26 cellular contexts compared by ENCODE assay signal in genomic region chr4:66785479-66785878, GRCh38.
A peak's percentile ranks its signal among the peaks of the same experiment; 100 is the strongest.
DNase-seq lines count a peak whose midpoint lies in the region; ATAC-seq, FAIRE-seq and TF ChIP-seq lines count a peak whose summit lies in the region.
"Had no signal": no experiment of that assay in that cellular context is flagged by ENCODE, and none has a peak within 500 bp of the region (broad histone marks: within the 10 kb centered on the region; RNA-seq: fewer than 3 reads in every experiment).

No MANE protein-coding gene starts in this region.

- H3K9me3 ChIP-seq in A549, result no peaks in the 10 kb centered on the region
- no peaks in the 10 kb centered on the region for H3K9me3 ChIP-seq in IMR-90 (ENCODE audit: control insufficient read depth, insufficient read depth, low read length)
- peaks cover 0 to 6% of the 10 kb centered on the region in 2 experiments; a peak in 2 of 4 replicates for H3K9me3 ChIP-seq in H1 (ENCODE audit: insufficient read depth in 2 of 2, low read depth in 1 of 2, low read length in 1 of 2)
- H3K9me3 ChIP-seq in neuronal stem cell (replicated peaks in 1 of 2; ENCODE audit: control insufficient read depth in 2 of 2, insufficient read depth in 1 of 2, low read depth in 1 of 2, low read length in 2 of 2), result no peaks in the 10 kb centered on the region
- no peaks in the 10 kb centered on the region for H3K9me3 ChIP-seq in uterus
- H3K9me3 ChIP-seq: BE2C, BLaER1 had no signal

- no peak overlapping the region for H2BK5ac ChIP-seq in IMR-90 (ENCODE audit: low read depth, low read length, poor library complexity, severe bottlenecking)
- H2BK5ac ChIP-seq in H1 (ENCODE audit: low read depth, low read length), result no peak overlapping the region
- H2BK5ac ChIP-seq in neuronal stem cell (ENCODE audit: low read length), result no peak overlapping the region

- H4K91ac ChIP-seq in IMR-90 (ENCODE audit: insufficient read depth, low read depth, low read length) (no peak overlapping the region), H1 (replicated peaks; ENCODE audit: insufficient read length, low read length) (no peak overlapping the region), neuronal stem cell (ENCODE audit: low read depth, low read length, poor library complexity) (no peak overlapping the region)

- TF ChIP-seq CTCF in A549 (IDR thresholded peaks at IDR 0.05) (no peak), IMR-90 (conservative IDR thresholded peaks at IDR 0.05; ENCODE audit: low read depth, low read length) (no peak), H1 (IDR thresholded peaks at IDR 0.05; ENCODE audit: control extremely low read depth in 1 of 3, insufficient read depth in 1 of 3, low read depth in 1 of 3, low read length in 3 of 3) (no peak), uterus (IDR thresholded peaks at IDR 0.05) (no peak)

- H2AK5ac ChIP-seq in IMR-90 (ENCODE audit: low read depth, low read length) (no peak overlapping the region), H1 (ENCODE audit: low read depth, low read length) (no peak overlapping the region), neuronal stem cell (ENCODE audit: low read depth, low read length) (no peak overlapping the region)

- ATAC-seq in A549 (no peak), IMR-90 (ENCODE audit: low read depth) (no peak)

- CTCF ChIA-PET in A549 (lab: Yijun Ruan, JAX) (no interaction called here), IMR-90 (lab: Yijun Ruan, JAX) (no interaction called here), H1 (lab: Charles Lee; ENCODE audit: partially characterized antibody) (no interaction called here)

- H3K23me2 ChIP-seq in H1 (ENCODE audit: low read depth, low read length), result no peaks in the 10 kb centered on the region

- H3K14ac ChIP-seq in IMR-90 (replicated peaks; ENCODE audit: low read depth, low read length) (no peak overlapping the region), H1 (ENCODE audit: insufficient read length) (no peak overlapping the region), neuronal stem cell (ENCODE audit: low read length) (no peak overlapping the region)

- no peak overlapping the region for H3K23ac ChIP-seq in IMR-90 (ENCODE audit: low read depth, low read length)
- H3K23ac ChIP-seq in H1 (ENCODE audit: insufficient read length), result no peak overlapping the region
- no peak overlapping the region for H3K23ac ChIP-seq in neuronal stem cell (ENCODE audit: low read depth, low read length, poor library complexity)

- H3K9ac ChIP-seq in IMR-90 (ENCODE audit: low read depth, low read length) (no peak overlapping the region), H1 (replicated peaks in 1 of 4; ENCODE audit: extremely low read depth in 1 of 4, low read depth in 3 of 4, low read length in 3 of 4) (no peak overlapping the region), neuronal stem cell (ENCODE audit: low read depth, low read length, poor library complexity) (no peak overlapping the region)
- H3K9ac ChIP-seq: BLaER1 had no signal

- H2BK120ac ChIP-seq in IMR-90 (ENCODE audit: low read depth, low read length), result no peak overlapping the region
- H2BK120ac ChIP-seq in H1 (replicated peaks; ENCODE audit: low read depth, low read length), result no peak overlapping the region
- no peak overlapping the region for H2BK120ac ChIP-seq in neuronal stem cell (ENCODE audit: low read depth, low read length)

- intact Hi-C loops in IMR-90 (cut with micrococcal nuclease) (no loop called here), uterus (cut with DNase I; ENCODE audit: low total_unique reads) (no loop called here)

- H4K5ac ChIP-seq in IMR-90 (ENCODE audit: low read depth, low read length) (no peak overlapping the region), H1 (ENCODE audit: insufficient read length, low read depth, low read length) (no peak overlapping the region)

- no TSS peak for BruUV-seq in IMR-90 (replicated peaks; lab: Mats Ljungman, UMichigan)

- no peak overlapping the region for H3K4ac ChIP-seq in IMR-90 (ENCODE audit: low read depth, low read length)
- H3K4ac ChIP-seq in H1 (replicated peaks; ENCODE audit: insufficient read length, low read depth, low read length), result no peak overlapping the region
- H3K4ac ChIP-seq in neuronal stem cell (ENCODE audit: low read length), result no peak overlapping the region

- dilution Hi-C loops in IMR-90 (cut with HindIII; ENCODE audit: low sequenced_read_pairs, unreplicated experiment), result no loop called here

- H3K27me3 ChIP-seq in IMR-90 (ENCODE audit: control insufficient read depth, insufficient read depth, low read length), result no peaks in the 10 kb centered on the region
- no peaks in the 10 kb centered on the region for H3K27me3 ChIP-seq in H1 (replicated peaks in 1 of 4; ENCODE audit: control insufficient read depth in 3 of 4, extremely low read depth in 1 of 4, insufficient read depth in 3 of 4, low read length in 3 of 4)
- no peaks in the 10 kb centered on the region for H3K27me3 ChIP-seq in neuronal stem cell (ENCODE audit: control insufficient read depth in 3 of 3, insufficient read depth in 3 of 3, low read depth in 1 of 3, low read length in 3 of 3)
- H3K27me3 ChIP-seq in uterus, result no peaks in the 10 kb centered on the region
- H3K27me3 ChIP-seq: BE2C, BLaER1 had no signal

- FAIRE-seq in A549 (lab: Jason Lieb, UNC), result no peak
- no peak for FAIRE-seq in H1 (lab: Jason Lieb, UNC)
- FAIRE-seq: A204.1, GM12891, GM19239 had no signal

- H2BK20ac ChIP-seq in IMR-90 (ENCODE audit: low read depth, low read length), result no peak overlapping the region
- no peak overlapping the region for H2BK20ac ChIP-seq in H1 (ENCODE audit: low read length)

- no peak for TF ChIP-seq EP300 in A549 (IDR thresholded peaks at IDR 0.05)
- no peak for TF ChIP-seq EP300 in H1 (IDR thresholded peaks at IDR 0.05; ENCODE audit: borderline replicate concordance in 1 of 2, low read depth in 2 of 2, low read length in 2 of 2)

- POLR2A ChIA-PET in A549 (lab: Yijun Ruan, JAX) (no interaction called here), IMR-90 (lab: Charles Lee; ENCODE audit: unreplicated experiment) (no interaction called here), H1 (lab: Charles Lee; ENCODE audit: partially characterized antibody) (no interaction called here)

- no peak for TF ChIP-seq RAD21 in A549 (conservative IDR thresholded peaks at IDR 0.05 in 1 of 2, IDR thresholded peaks at IDR 0.05 in 1 of 2)
- TF ChIP-seq RAD21 in IMR-90 (IDR thresholded peaks at IDR 0.05; ENCODE audit: low read length), result no peak
- no peak for TF ChIP-seq RAD21 in H1 (IDR thresholded peaks at IDR 0.05 in 1 of 2, conservative IDR thresholded peaks at IDR 0.05 in 1 of 2; ENCODE audit: low read depth in 2 of 2, low read length in 2 of 2)

- H4K8ac ChIP-seq in IMR-90 (ENCODE audit: low read depth in 2 of 2, low read length in 2 of 2), result no peak overlapping the region
- H4K8ac ChIP-seq in H1 (ENCODE audit: extremely low read depth, insufficient read depth, low read length), result no peak overlapping the region
- no peak overlapping the region for H4K8ac ChIP-seq in neuronal stem cell (ENCODE audit: low read depth, low read length)

- H2AFZ ChIP-seq in IMR-90 (replicated peaks; ENCODE audit: low read length, poor library complexity) (no peak overlapping the region), H1 (ENCODE audit: low read length) (no peak overlapping the region), neuronal stem cell (ENCODE audit: low read length) (no peak overlapping the region)

- H2AK9ac ChIP-seq in IMR-90 (replicated peaks; ENCODE audit: low read depth, low read length, poor library complexity), result no peak overlapping the region

- H3K4me3 ChIP-seq in A549 (no peak overlapping the region), IMR-90 (ENCODE audit: insufficient read depth, low read depth, low read length) (no peak overlapping the region), H1 (ENCODE audit: extremely low read depth in 1 of 4, insufficient read depth in 2 of 4, low read depth in 3 of 4, low read length in 4 of 4) (no peak overlapping the region), neuronal stem cell (ENCODE audit: low read length in 2 of 2) (no peak overlapping the region), uterus (no peak overlapping the region)
- H3K4me3 ChIP-seq: BLaER1 had no signal

- H3K27ac ChIP-seq in A549 (no peak overlapping the region), IMR-90 (ENCODE audit: insufficient read depth, low read length) (no peak overlapping the region), H1 (ENCODE audit: low read depth, low read length) (no peak overlapping the region), neuronal stem cell (replicated peaks; ENCODE audit: low read length) (no peak overlapping the region), uterus (no peak overlapping the region)
- H3K27ac ChIP-seq: BLaER1 had no signal

- H3K56ac ChIP-seq in IMR-90 (ENCODE audit: extremely low read depth, insufficient read depth, low read length) (no peak overlapping the region), H1 (replicated peaks; ENCODE audit: insufficient read length, low read depth, low read length) (no peak overlapping the region)

- no peaks in the 10 kb centered on the region for H3K79me1 ChIP-seq in IMR-90 (ENCODE audit: low read depth in 1 of 2, low read length in 2 of 2)
- no peaks in the 10 kb centered on the region for H3K79me1 ChIP-seq in H1 (ENCODE audit: low read depth, low read length)
- no peaks in the 10 kb centered on the region for H3K79me1 ChIP-seq in neuronal stem cell (ENCODE audit: low read depth, low read length)

- no peak for TF ChIP-seq POLR2A in A549 (IDR thresholded peaks at IDR 0.05; ENCODE audit: low read length)
- no peak for TF ChIP-seq POLR2A in IMR-90 (IDR thresholded peaks at IDR 0.05; ENCODE audit: low read depth, low read length)
- no peak for TF ChIP-seq POLR2A in H1 (IDR thresholded peaks at IDR 0.05; ENCODE audit: control extremely low read depth in 1 of 2, low read depth in 2 of 2, low read length in 2 of 2)
- TF ChIP-seq POLR2A in uterus (IDR thresholded peaks at IDR 0.05), result no peak

- H3K36me3 ChIP-seq in IMR-90 (ENCODE audit: control insufficient read depth, insufficient read depth, low read length) (no peaks in the 10 kb centered on the region), H1 (ENCODE audit: control insufficient read depth in 2 of 4, insufficient read depth in 4 of 4, low read length in 3 of 4) (peaks cover 0 to 3% (median 0%) of the 10 kb centered on the region in 4 experiments; a peak in 1 of 8 replicates), neuronal stem cell (replicated peaks in 1 of 2; ENCODE audit: control insufficient read depth in 2 of 2, insufficient read depth in 2 of 2, low read length in 2 of 2) (no peaks in the 10 kb centered on the region), uterus (no peaks in the 10 kb centered on the region)
- H3K36me3 ChIP-seq: BE2C, BLaER1 had no signal

- H3K18ac ChIP-seq in IMR-90 (ENCODE audit: low read depth, low read length) (no peak overlapping the region), H1 (ENCODE audit: extremely low read depth, low read length) (no peak overlapping the region), neuronal stem cell (ENCODE audit: low read length) (peak overlapping the region; percentile 71)

- H3K9me1 ChIP-seq in IMR-90 (ENCODE audit: insufficient read depth, low read length), result no peaks in the 10 kb centered on the region

- in situ Hi-C loops in IMR-90 (cut with MboI; ENCODE audit: low sequenced_read_pairs), result no loop called here

- 94% methylated on average over 2 of the region's 2 CpGs for WGBS in A549 (ENCODE audit: missing lambda C conversion rate)
- no CpG with 5 or more reads among the region's 2 CpGs for WGBS in IMR-90 (ENCODE audit: extremely low coverage in 2 of 2, insufficient read length in 1 of 2), 2 experiments
- WGBS in H1 (ENCODE audit: extremely low coverage in 1 of 2, insufficient coverage in 1 of 2, insufficient read length in 1 of 2, insufficient replicate concordance in 2 of 2, low coverage in 1 of 2, low lambda C conversion rate in 2 of 2, missing lambda C conversion rate in 1 of 2), 2 experiments, result 96% methylated on average over 2 of the region's 2 CpGs; no CpG with 5 or more reads in 1 of the 2 experiments
- WGBS in neuronal stem cell (ENCODE audit: extremely low coverage in 2 of 2, insufficient read length in 2 of 2, insufficient replicate concordance in 1 of 2), 2 donors, result no CpG with 5 or more reads among the region's 2 CpGs

- H3K4me1 ChIP-seq in A549 (no peaks in the 10 kb centered on the region), IMR-90 (ENCODE audit: control insufficient read depth, insufficient read depth, low read length) (no peaks in the 10 kb centered on the region), H1 (replicated peaks in 1 of 4; ENCODE audit: control insufficient read depth in 3 of 4, insufficient read depth in 4 of 4, low read length in 3 of 4) (no peaks in the 10 kb centered on the region), neuronal stem cell (ENCODE audit: control insufficient read depth in 2 of 2, insufficient read depth in 1 of 2, low read depth in 1 of 2, low read length in 2 of 2) (no peaks in the 10 kb centered on the region), uterus (no peaks in the 10 kb centered on the region)
- H3K4me1 ChIP-seq: BE2C, BLaER1 had no signal

- H2BK12ac ChIP-seq in H1 (ENCODE audit: low read depth, low read length), result no peak overlapping the region
- no peak overlapping the region for H2BK12ac ChIP-seq in neuronal stem cell (ENCODE audit: low read length)

- no peak overlapping the region for H2BK15ac ChIP-seq in IMR-90 (ENCODE audit: low read depth, low read length)
- no peak overlapping the region for H2BK15ac ChIP-seq in H1 (ENCODE audit: low read length)
- no peak overlapping the region for H2BK15ac ChIP-seq in neuronal stem cell (ENCODE audit: low read length)

- H4K20me1 ChIP-seq in IMR-90 (ENCODE audit: insufficient read depth, low read length) (no peaks in the 10 kb centered on the region), H1 (replicated peaks in 1 of 2; ENCODE audit: control insufficient read depth in 1 of 2, insufficient read depth in 2 of 2, low read length in 2 of 2) (no peaks in the 10 kb centered on the region)
- H4K20me1 ChIP-seq: BLaER1 had no signal

- H3K4me2 ChIP-seq in A549 (no peak overlapping the region), IMR-90 (ENCODE audit: low read depth, low read length) (no peak overlapping the region), H1 (ENCODE audit: insufficient read depth in 1 of 2, low read depth in 2 of 2, low read length in 2 of 2) (no peak overlapping the region), neuronal stem cell (ENCODE audit: insufficient read depth, low read length, poor library complexity, severe bottlenecking) (no peak overlapping the region)
- H3K4me2 ChIP-seq: BLaER1 had no signal

- DNase-seq in A549 (ENCODE audit: low read depth in 1 of 2, low spot score in 1 of 2) (no peak), IMR-90 (no peak), H1 (ENCODE audit: low read depth in 1 of 2, low spot score in 2 of 2) (no peak), neuronal stem cell (ENCODE audit: low spot score) (no peak), NCI-H1436 treated with DMSO at 0.1 percent for 48 hours (lab: John Stamatoyannopoulos, UW) (no peak), LoVo (ENCODE audit: low spot score) (no peak), AML-193 (lab: John Stamatoyannopoulos, UW) (no peak), uterus (no peak)
- DNase-seq: 8988T; BE2C; C1 segment of cervical spinal cord; CD4-positive, alpha-beta memory T cell; CD4-positive, CD25-positive, alpha-beta regulatory T cell; CD8-positive, alpha-beta memory T cell; COR-L47; DMS 273 treated with DMSO at 0.1 percent for 48 hours; DMS153; DMS53; DMS79; DND-41; EL; GDM1 had no signal

- H3K79me2 ChIP-seq in H1 (ENCODE audit: control insufficient read depth in 1 of 2, insufficient read depth in 2 of 2, low read length in 2 of 2), result no peaks in the 10 kb centered on the region

Comparison
In these comparisons a context has a peak if more than half of its experiments do, and no peak if none do; other contexts are left out.
1. Of the 18 proteins assayed by ChIP-seq in both H1 and A549: peak only in H1: none; only in A549: none; in both: MAFK; in neither: 17.